In genomic region chr19:55353356-55353802, GRCh38 we compare ENCODE assay signal across 8 cellular contexts. TPM values are rescaled to one million over a fixed set of nuclear protein-coding genes. Genes with fewer than 3 reads are reported as not detected.
DNase-seq lines count a peak whose midpoint lies in the region; ATAC-seq and TF ChIP-seq lines count a peak whose summit lies in the region.

No MANE protein-coding gene starts in this region.

- no peak for TF ChIP-seq CTCF in MM.1S (IDR thresholded peaks at IDR 0.05; ENCODE audit: low read length)
- no peak for TF ChIP-seq CTCF in neural progenitor cell (IDR thresholded peaks at IDR 0.05)

- H3K9me2 ChIP-seq in MM.1S (replicated peaks; ENCODE audit: insufficient read depth, low read length): no peaks in the 10 kb centered on the region

- DNase-seq in MM.1S (no peak), neural progenitor cell (ENCODE audit: low spot score) (no peak), posterior cingulate gyrus (no peak), CD1c-positive myeloid dendritic cell (ENCODE audit: extremely low spot score) (no peak), substantia nigra (lab: John Stamatoyannopoulos, UW) (no peak)

- intact Hi-C loops in posterior cingulate gyrus (cut with DNase I): no loop called here

- H3K9me3 Mint-ChIP-seq in neural progenitor cell: peaks cover 4% of the 10 kb centered on the region

- H3K27me3 Mint-ChIP-seq in neural progenitor cell (ENCODE audit: insufficient read depth, low read depth): peaks cover 54% of the 10 kb centered on the region

- H3K36me3 Mint-ChIP-seq in neural progenitor cell: no peaks in the 10 kb centered on the region

- H3K4me1 Mint-ChIP-seq in neural progenitor cell: peaks cover 21% of the 10 kb centered on the region

- H3K79me2 ChIP-seq in MM.1S (ENCODE audit: low read length) (no peaks in the 10 kb centered on the region), neural progenitor cell (ENCODE audit: low read depth) (no peaks in the 10 kb centered on the region)

- H3K36me3 ChIP-seq in BLaER1 (no peaks in the 10 kb centered on the region), MM.1S (replicated peaks; ENCODE audit: insufficient read depth, low read length) (no peaks in the 10 kb centered on the region), duodenal mucosa (ENCODE audit: control insufficient read depth in 1 of 2, insufficient read depth in 2 of 2, low read length in 2 of 2) (no peaks in the 10 kb centered on the region), neural progenitor cell (no peaks in the 10 kb centered on the region)

- H3K9me3 ChIP-seq in BLaER1 (no peaks in the 10 kb centered on the region), MM.1S (replicated peaks; ENCODE audit: insufficient read depth, low read length) (no peaks in the 10 kb centered on the region), duodenal mucosa (ENCODE audit: control insufficient read depth in 1 of 2, low read length in 2 of 2) (no peaks in the 10 kb centered on the region), neural progenitor cell (ENCODE audit: low read depth) (no peaks in the 10 kb centered on the region)

- H3K4me3 Mint-ChIP-seq in neural progenitor cell: peak overlapping the region; percentile 84

- ATAC-seq in GM21367 (IDR thresholded peaks at IDR 0.05; ENCODE audit: unreplicated experiment): no peak

- H3K27ac Mint-ChIP-seq in neural progenitor cell: no peak overlapping the region

- peak overlapping the region; percentile 41; the same call in 1 of the 2 replicates for H3K9ac ChIP-seq in BLaER1
- no peak overlapping the region for H3K9ac ChIP-seq in MM.1S (ENCODE audit: low read length)
- H3K9ac ChIP-seq in duodenal mucosa (ENCODE audit: low read depth in 1 of 2, low read length in 2 of 2): no peak overlapping the region
- no peak overlapping the region for H3K9ac ChIP-seq in neural progenitor cell

- H3K27ac ChIP-seq in BLaER1: no peak overlapping the region
- H3K27ac ChIP-seq in MM.1S (ENCODE audit: low read length): no peak overlapping the region
- no peak overlapping the region for H3K27ac ChIP-seq in duodenal mucosa (ENCODE audit: low read depth, low read length)
- no peak overlapping the region for H3K27ac ChIP-seq in neural progenitor cell
- no peak overlapping the region for H3K27ac ChIP-seq in substantia nigra (ENCODE audit: low read depth, low read length, poor library complexity, severe bottlenecking)

- H3K4me2 ChIP-seq in BLaER1: peak overlapping the region; percentile 98
- H3K4me2 ChIP-seq in MM.1S (ENCODE audit: low read depth, low read length): peak overlapping the region; percentile 60
- peak overlapping the region; percentile 83 for H3K4me2 ChIP-seq in neural progenitor cell

- H4K20me1 ChIP-seq in BLaER1 (peaks cover 4% of the 10 kb centered on the region; the same call in 1 of the 2 replicates), MM.1S (ENCODE audit: insufficient read depth, low read length) (no peaks in the 10 kb centered on the region), neural progenitor cell (ENCODE audit: low read depth) (peaks cover 18% of the 10 kb centered on the region)

- peak overlapping the region; percentile 65 for H3K4me3 ChIP-seq in BLaER1
- peak overlapping the region; percentile 34; the same call in 1 of the 2 replicates for H3K4me3 ChIP-seq in MM.1S (ENCODE audit: low read length)
- H3K4me3 ChIP-seq in duodenal mucosa (ENCODE audit: low read depth in 1 of 2, low read length in 2 of 2): peak overlapping the region; percentile 48 to 63
- peak overlapping the region; percentile 51 for H3K4me3 ChIP-seq in neural progenitor cell

- H3K4me1 ChIP-seq in BLaER1 (peaks cover 56% of the 10 kb centered on the region), MM.1S (ENCODE audit: low read length) (no peaks in the 10 kb centered on the region), duodenal mucosa (ENCODE audit: control insufficient read depth in 1 of 2, insufficient read depth in 2 of 2, low read length in 2 of 2) (peaks cover 17 to 28% of the 10 kb centered on the region in 2 donors), neural progenitor cell (peaks cover 24% of the 10 kb centered on the region)

- H2AFZ ChIP-seq in MM.1S (ENCODE audit: low read length) (0 out of 2 replicates have a peak overlapping the region, but pooled peaks have one; percentile 4), neural progenitor cell (replicated peaks) (peak overlapping the region; percentile 45)

- H3F3A ChIP-seq in MM.1S (ENCODE audit: insufficient read depth, low read length) (no peaks in the 10 kb centered on the region; the same call in 1 of the 2 replicates), neural progenitor cell (ENCODE audit: low read depth) (peaks cover 37% of the 10 kb centered on the region)

- H3K27me3 ChIP-seq in BLaER1 (peaks cover 65% of the 10 kb centered on the region), MM.1S (replicated peaks; ENCODE audit: insufficient read depth, low read length) (peaks cover 66% of the 10 kb centered on the region), duodenal mucosa (ENCODE audit: control insufficient read depth in 1 of 2, insufficient read depth in 2 of 2, low read length in 2 of 2) (peaks cover 27 to 36% of the 10 kb centered on the region in 2 donors), neural progenitor cell (peaks cover 66% of the 10 kb centered on the region)

RNA-seq across cellular contexts. Expression of gene COX6B2, which starts 1.1 kb away (rescaled TPM):
- total RNA-seq in neural progenitor cell (ENCODE audit: low replicate concordance): 0.77 TPM in 1 of 2 replicates, not detected in the other

RNA-seq across cellular contexts. Expression of gene GARIN5B, which starts 9.7 kb away (rescaled TPM):
- 0.09 TPM in 1 of 2 replicates, not detected in the other for total RNA-seq in neural progenitor cell (ENCODE audit: low replicate concordance)

RNA-seq across cellular contexts. Expression of gene KMT5C, which starts 13.7 kb away (rescaled TPM):
- total RNA-seq in neural progenitor cell (ENCODE audit: low replicate concordance): 21.1 and 73.7 TPM in 2 replicates

RNA-seq across cellular contexts. Expression of gene IL11, which starts 16.9 kb away (rescaled TPM):
- 0.06 and 0.62 TPM in 2 replicates for total RNA-seq in neural progenitor cell (ENCODE audit: low replicate concordance)

RNA-seq across cellular contexts. Expression of gene TMEM190, which starts 23.2 kb away (rescaled TPM):
- not detected in 2 replicates for total RNA-seq in neural progenitor cell (ENCODE audit: low replicate concordance)
